In the genomic region with DNA sequence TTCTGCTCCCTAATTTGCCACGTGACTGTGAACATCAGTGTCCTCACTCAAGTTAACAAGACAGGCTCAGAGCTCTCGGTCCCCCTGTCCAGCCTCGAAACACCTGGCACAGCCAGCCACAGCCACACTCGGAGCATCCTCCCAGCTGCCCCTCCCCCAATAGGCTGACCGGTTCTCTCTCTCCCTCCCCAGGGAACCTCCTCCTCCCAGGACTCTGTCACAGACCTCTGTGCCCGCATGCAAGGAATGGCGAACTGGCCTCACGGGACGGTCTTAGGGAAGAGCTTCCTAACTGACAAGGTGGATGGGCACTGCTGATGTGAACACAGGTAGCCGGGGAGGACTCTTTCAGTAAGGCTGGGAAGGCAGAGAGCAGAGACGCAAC, we compare ENCODE assay signal across 19 cellular contexts. TPM values are rescaled to one million over a fixed set of nuclear protein-coding genes. Genes with fewer than 3 reads are reported as not detected.
"Had no signal": no experiment of that assay in that cellular context is flagged by ENCODE, and none has a peak within 500 bp of the region (broad histone marks: within the 10 kb centered on the region; RNA-seq: fewer than 3 reads in every experiment).

No MANE protein-coding gene starts in this region.

- H3K27ac ChIP-seq: esophagus muscularis mucosa, psoas muscle, right lobe of liver, upper lobe of left lung, VCaP had no signal

- H3K36me3 Mint-ChIP-seq: immature natural killer cell; naive thymus-derived CD8-positive, alpha-beta T cell; T-cell had no signal

- H3K4me1 Mint-ChIP-seq: immature natural killer cell, T-cell had no signal

- H3K9me3 Mint-ChIP-seq: activated naive CD4-positive, alpha-beta T cell treated with anti-CD3 and anti-CD28 coated beads for 36 hours; immature natural killer cell; T-cell had no signal

- H3K9me3 ChIP-seq: esophagus muscularis mucosa, mucosa of descending colon, psoas muscle, right lobe of liver, upper lobe of left lung had no signal

- H3K4me1 ChIP-seq: esophagus muscularis mucosa, psoas muscle, right lobe of liver, upper lobe of left lung had no signal

- H3K27ac Mint-ChIP-seq: activated naive CD4-positive, alpha-beta T cell treated with anti-CD3 and anti-CD28 coated beads for 36 hours; immature natural killer cell; naive thymus-derived CD8-positive, alpha-beta T cell; T-cell had no signal

- H3K27me3 ChIP-seq: right lobe of liver, upper lobe of left lung had no signal

- H3K4me3 ChIP-seq: esophagus muscularis mucosa, mucosa of descending colon, psoas muscle, right lobe of liver, upper lobe of left lung had no signal

- DNase-seq: activated CD4-positive, alpha-beta T cell treated with anti-CD3 and anti-CD28 coated beads for 48 hours; activated naive CD4-positive, alpha-beta T cell treated with anti-CD3 and anti-CD28 coated beads for 36 hours; activated T-cell treated with anti-CD3 and anti-CD28 coated beads, Interleukin-2, amount 50 U/mL, for 48 hours; glutamatergic neuron; immature natural killer cell; left cardiac atrium; occipital lobe; psoas muscle; stimulated activated CD4-positive, alpha-beta T cell treated with anti-CD3 and anti-CD28 coated beads, Interleukin-2, amount 100 ng/mL, for 24 hours; stimulated activated naive CD4-positive, alpha-beta T cell treated with Interleukin-2 at 50 U/mL for 16 hours; T1000 had no signal

- H3K36me3 ChIP-seq: esophagus muscularis mucosa, right lobe of liver, upper lobe of left lung had no signal

- H3K4me3 Mint-ChIP-seq: activated naive CD4-positive, alpha-beta T cell treated with anti-CD3 and anti-CD28 coated beads for 36 hours; immature natural killer cell; naive thymus-derived CD8-positive, alpha-beta T cell; T-cell had no signal

RNA-seq across cellular contexts. Expression of gene CYP26B1, which starts 18.8 kb away (rescaled TPM):
- total RNA-seq: activated naive CD4-positive, alpha-beta T cell treated with anti-CD3 and anti-CD28 coated beads for 36 hours; dermis microvascular lymphatic vessel endothelial cell; naive thymus-derived CD8-positive, alpha-beta T cell had no signal
